17 cellular contexts compared by ENCODE assay signal in genomic region chr19:18273566-18274302, GRCh38. TPM values are rescaled to one million over a fixed set of nuclear protein-coding genes. Genes with fewer than 3 reads are reported as not detected.
DNase-seq lines count a peak whose midpoint lies in the region; ATAC-seq and TF ChIP-seq lines count a peak whose summit lies in the region.
"Had no signal": no experiment of that assay in that cellular context is flagged by ENCODE, and none has a peak within 500 bp of the region (broad histone marks: within the 10 kb centered on the region; RNA-seq: fewer than 3 reads in every experiment).

No MANE protein-coding gene starts in this region.

- H3K4me3 ChIP-seq in upper lobe of left lung: no peak overlapping the region

- H3K27me3 ChIP-seq in upper lobe of left lung: no peaks in the 10 kb centered on the region

- no peaks in the 10 kb centered on the region for H3K9me3 Mint-ChIP-seq in activated CD8-positive, alpha-beta T cell treated with anti-CD3 and anti-CD28 coated beads for 36 hours
- H3K9me3 Mint-ChIP-seq in activated CD8-positive, alpha-beta T cell treated with anti-CD3 and anti-CD28 coated beads, Interleukin-2, amount 10 ng/mL, durations not matched to agents 7 days and 5 days (ENCODE audit: insufficient read depth): no peaks in the 10 kb centered on the region
- no peaks in the 10 kb centered on the region for H3K9me3 Mint-ChIP-seq in dendritic cell treated with granulocyte-macrophage colony-stimulating factor and Interleukin-4, amounts not matched to agents 40 ng/mL and 50 ng/mL, for 4 days
- no peaks in the 10 kb centered on the region for H3K9me3 Mint-ChIP-seq in osteocyte (ENCODE audit: unreplicated experiment)
- H3K9me3 Mint-ChIP-seq: nephron had no signal

- peaks cover 3 to 26% (median 13%) of the 10 kb centered on the region in 4 donors for H3K36me3 ChIP-seq in upper lobe of left lung

- intact Hi-C loops in activated CD8-positive, alpha-beta T cell treated with anti-CD3 and anti-CD28 coated beads for 36 hours (cut with micrococcal nuclease): no loop called here
- intact Hi-C loops in dendritic cell treated with granulocyte-macrophage colony-stimulating factor and Interleukin-4, amounts not matched to agents 40 ng/mL and 50 ng/mL, for 4 days (cut with micrococcal nuclease): no loop called here

- no peaks in the 10 kb centered on the region for H3K9me3 ChIP-seq in upper lobe of left lung

- H3K4me1 Mint-ChIP-seq in activated CD8-positive, alpha-beta T cell treated with anti-CD3 and anti-CD28 coated beads for 36 hours (ENCODE audit: low read depth): peaks cover 28% of the 10 kb centered on the region
- peaks cover 42% of the 10 kb centered on the region for H3K4me1 Mint-ChIP-seq in activated CD8-positive, alpha-beta T cell treated with anti-CD3 and anti-CD28 coated beads, Interleukin-2, amount 10 ng/mL, durations not matched to agents 7 days and 5 days (ENCODE audit: low read depth)
- H3K4me1 Mint-ChIP-seq in dendritic cell treated with granulocyte-macrophage colony-stimulating factor and Interleukin-4, amounts not matched to agents 40 ng/mL and 50 ng/mL, for 4 days (ENCODE audit: low read depth): peaks cover 38% of the 10 kb centered on the region
- peaks cover 43% of the 10 kb centered on the region for H3K4me1 Mint-ChIP-seq in osteocyte (ENCODE audit: unreplicated experiment)

- WGBS in upper lobe of left lung, 2 donors: 85 to 94% methylated on average over 14 of the region's 14 CpGs

- TF ChIP-seq CTCF in activated CD8-positive, alpha-beta T cell treated with anti-CD3 and anti-CD28 coated beads for 36 hours (IDR thresholded peaks at IDR 0.05): no peak
- TF ChIP-seq CTCF in osteocyte (IDR thresholded peaks at IDR 0.05) (no peak), upper lobe of left lung (IDR thresholded peaks at IDR 0.05) (no peak)

- H3K4me3 Mint-ChIP-seq in activated CD8-positive, alpha-beta T cell treated with anti-CD3 and anti-CD28 coated beads for 36 hours: no peak overlapping the region
- H3K4me3 Mint-ChIP-seq in activated CD8-positive, alpha-beta T cell treated with anti-CD3 and anti-CD28 coated beads, Interleukin-2, amount 10 ng/mL, durations not matched to agents 7 days and 5 days: no peak overlapping the region
- H3K4me3 Mint-ChIP-seq in dendritic cell treated with granulocyte-macrophage colony-stimulating factor and Interleukin-4, amounts not matched to agents 40 ng/mL and 50 ng/mL, for 4 days: no peak overlapping the region
- H3K4me3 Mint-ChIP-seq in osteocyte (ENCODE audit: unreplicated experiment): no peak overlapping the region
- H3K4me3 Mint-ChIP-seq: activated CD4-positive, alpha-beta T cell treated with anti-CD3 and anti-CD28 coated beads for 36 hours; nephron had no signal

- no peak for ATAC-seq in activated CD8-positive, alpha-beta T cell treated with anti-CD3 and anti-CD28 coated beads for 36 hours
- no peak for ATAC-seq in activated CD8-positive, alpha-beta T cell treated with anti-CD3 and anti-CD28 coated beads, Interleukin-2, amount 10 ng/mL, durations not matched to agents 7 days and 5 days
- no peak for ATAC-seq in upper lobe of left lung (ENCODE audit: low FRiP score in 2 of 2)
- ATAC-seq in GM18873 (IDR thresholded peaks at IDR 0.05; ENCODE audit: low FRiP score, unreplicated experiment): no peak

- no peaks in the 10 kb centered on the region for H3K27me3 Mint-ChIP-seq in activated CD8-positive, alpha-beta T cell treated with anti-CD3 and anti-CD28 coated beads for 36 hours
- H3K27me3 Mint-ChIP-seq in activated CD8-positive, alpha-beta T cell treated with anti-CD3 and anti-CD28 coated beads, Interleukin-2, amount 10 ng/mL, durations not matched to agents 7 days and 5 days (ENCODE audit: low read depth): no peaks in the 10 kb centered on the region
- H3K27me3 Mint-ChIP-seq in dendritic cell treated with granulocyte-macrophage colony-stimulating factor and Interleukin-4, amounts not matched to agents 40 ng/mL and 50 ng/mL, for 4 days: no peaks in the 10 kb centered on the region
- H3K27me3 Mint-ChIP-seq in osteocyte (ENCODE audit: unreplicated experiment): no peaks in the 10 kb centered on the region
- H3K27me3 Mint-ChIP-seq: activated CD4-positive, alpha-beta T cell treated with anti-CD3 and anti-CD28 coated beads for 36 hours had no signal

- H3K4me1 ChIP-seq in upper lobe of left lung: peaks cover 35 to 44% (median 41%) of the 10 kb centered on the region in 4 donors

- DNase-seq in activated CD8-positive, alpha-beta T cell treated with anti-CD3 and anti-CD28 coated beads for 36 hours: no peak
- DNase-seq in activated CD8-positive, alpha-beta T cell treated with anti-CD3 and anti-CD28 coated beads, Interleukin-2, amount 10 ng/mL, durations not matched to agents 7 days and 5 days: no peak
- DNase-seq in osteocyte (ENCODE audit: extremely low spot score, unreplicated experiment) (no peak), upper lobe of left lung (no peak), 8988T (no peak), hepatic stellate cell (ENCODE audit: low spot score) (no peak)
- DNase-seq: activated T-cell treated with anti-CD3 and anti-CD28 coated beads for 4 hours; KBM-7; NCI-H1417; Right ventricle myocardium superior; stimulated activated CD4-positive, alpha-beta T cell treated with anti-CD3 and anti-CD28 coated beads, Interleukin-2, amount 100 ng/mL, for 48 hours had no signal

- no peak for TF ChIP-seq POLR2A in upper lobe of left lung (IDR thresholded peaks at IDR 0.05)

- peaks cover 17% of the 10 kb centered on the region for H3K36me3 Mint-ChIP-seq in activated CD8-positive, alpha-beta T cell treated with anti-CD3 and anti-CD28 coated beads for 36 hours (ENCODE audit: low read depth)
- peaks cover 38% of the 10 kb centered on the region for H3K36me3 Mint-ChIP-seq in activated CD8-positive, alpha-beta T cell treated with anti-CD3 and anti-CD28 coated beads, Interleukin-2, amount 10 ng/mL, durations not matched to agents 7 days and 5 days (ENCODE audit: low read depth)
- peaks cover 46% of the 10 kb centered on the region for H3K36me3 Mint-ChIP-seq in dendritic cell treated with granulocyte-macrophage colony-stimulating factor and Interleukin-4, amounts not matched to agents 40 ng/mL and 50 ng/mL, for 4 days (ENCODE audit: low read depth)
- peaks cover 6% of the 10 kb centered on the region for H3K36me3 Mint-ChIP-seq in osteocyte (ENCODE audit: unreplicated experiment)

- CTCF ChIA-PET in activated CD8-positive, alpha-beta T cell treated with anti-CD3 and anti-CD28 coated beads for 36 hours (lab: Charles Lee): interaction anchor here (0.7 to 9.8 kb wide), 8 partner anchors 9 to 114 kb away, joined by 3 to 85 read pairs (median 4); a partner anchor contains a TSS
- CTCF ChIA-PET in activated CD8-positive, alpha-beta T cell treated with anti-CD3 and anti-CD28 coated beads, Interleukin-2, amount 10 ng/mL, durations not matched to agents 7 days and 5 days (lab: Charles Lee): interaction anchor here (1.2 to 8.9 kb wide), 6 partner anchors 22 to 115 kb away, joined by 3 to 464 read pairs (median 8); partner anchors contain the start of gene LSM4

- H3K27ac Mint-ChIP-seq in activated CD8-positive, alpha-beta T cell treated with anti-CD3 and anti-CD28 coated beads for 36 hours: peak overlapping the region; percentile 63
- no peak overlapping the region for H3K27ac Mint-ChIP-seq in activated CD8-positive, alpha-beta T cell treated with anti-CD3 and anti-CD28 coated beads, Interleukin-2, amount 10 ng/mL, durations not matched to agents 7 days and 5 days
- H3K27ac Mint-ChIP-seq in dendritic cell treated with granulocyte-macrophage colony-stimulating factor and Interleukin-4, amounts not matched to agents 40 ng/mL and 50 ng/mL, for 4 days: peak overlapping the region; percentile 74
- peak overlapping the region; percentile 89 for H3K27ac Mint-ChIP-seq in osteocyte (ENCODE audit: unreplicated experiment)

- POLR2A ChIA-PET in activated CD8-positive, alpha-beta T cell treated with anti-CD3 and anti-CD28 coated beads for 36 hours (lab: Charles Lee): interaction anchor here (0.6 to 2.4 kb wide), 10 partner anchors 17 to 187 kb away, joined by 3 to 10 read pairs (median 4); partner anchors contain the start of gene IL12RB1
- POLR2A ChIA-PET in activated CD8-positive, alpha-beta T cell treated with anti-CD3 and anti-CD28 coated beads, Interleukin-2, amount 10 ng/mL, durations not matched to agents 7 days and 5 days (lab: Charles Lee): interaction anchor here (0.9 to 1.6 kb wide), 5 partner anchors 19 to 55 kb away, joined by 3 to 5 read pairs (median 3); partner anchors contain the start of gene LSM4

- no peak for TF ChIP-seq EP300 in upper lobe of left lung (IDR thresholded peaks at IDR 0.05)

- H3K27ac ChIP-seq in upper lobe of left lung: peak overlapping the region; percentile 14 to 50 (median 34)

RNA-seq across cellular contexts. Expression of gene IQCN, which starts 0.5 kb away (rescaled TPM):
- total RNA-seq in activated CD8-positive, alpha-beta T cell treated with anti-CD3 and anti-CD28 coated beads for 36 hours: under 1 TPM; 0.59 to 0.69 TPM
- 1 to 10 TPM; 3.7 to 4.2 TPM for total RNA-seq in activated CD8-positive, alpha-beta T cell treated with anti-CD3 and anti-CD28 coated beads, Interleukin-2, amount 10 ng/mL, durations not matched to agents 7 days and 5 days
- 6.9 and 10.4 TPM in 2 replicates for total RNA-seq in osteocyte
- total RNA-seq in upper lobe of left lung: 10 to 100 TPM in 3 of 6 donors, 1 to 10 TPM in 3; 6.3 to 58.7 (median 11.7) TPM

RNA-seq across cellular contexts. Expression of gene JUND, which starts 7.7 kb away (rescaled TPM):
- total RNA-seq in activated CD8-positive, alpha-beta T cell treated with anti-CD3 and anti-CD28 coated beads for 36 hours: 100 to 1,000 TPM; 527 to 530 TPM
- total RNA-seq in activated CD8-positive, alpha-beta T cell treated with anti-CD3 and anti-CD28 coated beads, Interleukin-2, amount 10 ng/mL, durations not matched to agents 7 days and 5 days: 100 to 1,000 TPM; 462 to 469 TPM
- total RNA-seq in osteocyte: 203 and 241 TPM in 2 replicates
- 1,000 to 10,000 TPM in 1 of 6 donors, 100 to 1,000 TPM in 5; 281 to 1,101 (median 639) TPM for total RNA-seq in upper lobe of left lung

RNA-seq across cellular contexts. Expression of gene PDE4C, which starts 47.5 kb away (rescaled TPM):
- total RNA-seq in activated CD8-positive, alpha-beta T cell treated with anti-CD3 and anti-CD28 coated beads for 36 hours: under 1 TPM in 1 of 2 experiments, not detected in 1; 0.38 TPM
- under 1 TPM in 1 of 2 experiments, not detected in 1; 0.08 TPM for total RNA-seq in activated CD8-positive, alpha-beta T cell treated with anti-CD3 and anti-CD28 coated beads, Interleukin-2, amount 10 ng/mL, durations not matched to agents 7 days and 5 days
- total RNA-seq in osteocyte (0.21 TPM in 1 of 2 replicates, not detected in the other), upper lobe of left lung (100 to 1,000 TPM in 1 of 6 donors, 10 to 100 TPM in 4, 1 to 10 TPM in 1; 6.4 to 479 (median 21.0) TPM)
- total RNA-seq: A172; activated CD4-positive, alpha-beta T cell treated with anti-CD3 and anti-CD28 coated beads for 36 hours; T-helper 2 cell treated with Interferon-gamma antibody and Interleukin-4, amounts not matched to agents 100 ng/mL and 5 ng/mL, for 36 hours had no signal

RNA-seq across cellular contexts. Expression of gene LSM4, which starts 49.1 kb away (rescaled TPM):
- 100 to 1,000 TPM; 426 to 433 TPM for total RNA-seq in activated CD8-positive, alpha-beta T cell treated with anti-CD3 and anti-CD28 coated beads for 36 hours
- 100 to 1,000 TPM; 199 to 215 TPM for total RNA-seq in activated CD8-positive, alpha-beta T cell treated with anti-CD3 and anti-CD28 coated beads, Interleukin-2, amount 10 ng/mL, durations not matched to agents 7 days and 5 days
- 92.1 and 98.1 TPM in 2 replicates for total RNA-seq in osteocyte
- 100 to 1,000 TPM in 4 of 6 donors, 10 to 100 TPM in 2; 39.8 to 147 (median 107) TPM for total RNA-seq in upper lobe of left lung
